2 cellular contexts compared by ENCODE assay signal in genomic region chr14:105401699-105402098, GRCh38.
A peak's percentile ranks its signal among the peaks of the same experiment; 100 is the strongest.
TF ChIP-seq lines count a peak whose summit lies in the region.

No MANE protein-coding gene starts in this region.

TF ChIP-seq in HepG2, 621 proteins besides CTCF, POLR2A, EP300 and RAD21:
- TF ChIP-seq POLR2AphosphoS5 (IDR thresholded peaks at IDR 0.05; ENCODE audit: low read depth, low read length), result peak; percentile 19; the same call in 1 of the 2 replicates
- peak; percentile 55 for TF ChIP-seq RBM22 (optimal IDR thresholded peaks at IDR 0.05; ENCODE audit: low read length)
- no peak for TF ChIP-seq MAZ (IDR thresholded peaks at IDR 0.05; ENCODE audit: borderline replicate concordance, low read depth, low read length)
- no peak for TF ChIP-seq MAZ (CRISPR knock-in tag; IDR thresholded peaks at IDR 0.05; ENCODE audit: low read depth)
- no peak for TF ChIP-seq KMT2B (CRISPR knock-in tag; IDR thresholded peaks at IDR 0.05)

TF ChIP-seq in K562, 482 proteins besides CTCF, POLR2A, EP300 and RAD21:
- TF ChIP-seq L3MBTL2 (IDR thresholded peaks at IDR 0.05), result peak; percentile 24; the same call in 1 of the 2 replicates
- no peak for TF ChIP-seq HMGN3 (IDR thresholded peaks at IDR 0.05; ENCODE audit: borderline replicate concordance, extremely low read depth, insufficient read length, low read depth, low read length)
- TF ChIP-seq ZNF449 (CRISPR knock-in tag; IDR thresholded peaks at IDR 0.05), result no peak
- no peak for TF ChIP-seq NFXL1 (CRISPR knock-in tag; IDR thresholded peaks at IDR 0.05)
- peak; percentile 81 for TF ChIP-seq MGA (IDR thresholded peaks at IDR 0.05)
- TF ChIP-seq TAL1 (IDR thresholded peaks at IDR 0.05), result no peak
